ENCODE assay signal across 17 cellular contexts in the genomic region with DNA sequence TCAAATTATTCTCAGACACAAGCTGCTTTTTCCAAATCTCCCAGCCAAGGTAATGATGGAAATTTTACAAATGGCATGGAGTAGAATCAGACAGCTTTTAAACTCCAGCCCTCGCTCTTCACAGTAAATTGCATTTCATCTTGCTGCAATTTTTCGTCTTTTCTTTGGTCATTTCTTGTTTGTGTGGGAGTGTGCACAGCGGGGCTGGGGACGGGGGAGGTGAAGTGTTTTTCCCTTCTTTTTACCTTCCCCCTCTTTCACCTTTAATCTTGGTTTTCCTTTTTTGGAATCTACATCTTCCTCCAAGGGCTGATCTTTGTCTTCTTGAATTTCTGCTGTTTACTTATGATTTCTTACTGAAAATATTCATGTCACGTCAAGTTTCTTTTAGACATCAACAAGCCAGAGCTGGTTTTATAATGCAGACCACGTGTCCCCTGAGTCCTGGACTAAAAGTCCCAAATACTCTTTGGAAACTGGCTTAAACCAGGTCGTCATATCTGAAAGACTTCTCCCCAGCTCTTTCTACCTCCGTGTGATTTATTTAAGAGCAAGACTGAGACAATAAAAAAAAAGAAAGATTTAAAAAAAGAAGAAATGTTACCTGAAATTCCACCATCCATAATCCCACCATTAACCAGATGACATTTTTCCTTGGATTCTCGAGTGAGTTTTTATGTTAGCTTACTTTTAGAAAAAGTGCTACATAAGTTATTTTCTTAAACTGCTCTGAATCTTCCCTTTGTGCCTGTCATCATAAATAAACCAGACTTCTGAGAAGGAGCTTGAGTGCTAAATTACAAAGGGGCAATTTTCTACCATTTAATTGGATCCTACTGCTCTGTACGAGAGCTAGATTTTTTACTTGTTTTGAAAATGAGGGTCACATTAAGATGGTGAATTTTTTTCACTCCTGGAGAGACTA. TPM values are rescaled to one million over a fixed set of nuclear protein-coding genes. Genes with fewer than 3 reads are reported as not detected.
DNase-seq lines count a peak whose midpoint lies in the region; ATAC-seq, FAIRE-seq and TF ChIP-seq lines count a peak whose summit lies in the region.
"Had no signal": no experiment of that assay in that cellular context is flagged by ENCODE, and none has a peak within 500 bp of the region (broad histone marks: within the 10 kb centered on the region; RNA-seq: fewer than 3 reads in every experiment).

No MANE protein-coding gene starts in this region.

- WGBS in right cardiac atrium = 62% methylated on average over 10 of the region's 10 CpGs
- WGBS in esophagus muscularis mucosa = 71% methylated on average over 10 of the region's 10 CpGs
- WGBS in HepG2 (ENCODE audit: low lambda C conversion rate) = 13% methylated on average over 10 of the region's 10 CpGs

- H3K9me3 ChIP-seq in left ventricle myocardium inferior (replicated peaks) (no peaks in the 10 kb centered on the region), right cardiac atrium (ENCODE audit: control insufficient read depth, low read length) (no peaks in the 10 kb centered on the region), esophagus muscularis mucosa (no peaks in the 10 kb centered on the region), neural progenitor cell (ENCODE audit: low read depth) (no peaks in the 10 kb centered on the region), uterus (no peaks in the 10 kb centered on the region), HepG2 (ENCODE audit: low read length) (no peaks in the 10 kb centered on the region)

- H3K4me2 ChIP-seq in neural progenitor cell (no peak overlapping the region), HepG2 (ENCODE audit: low read depth, low read length) (no peak overlapping the region)

- H3K27me3 Mint-ChIP-seq in neural progenitor cell (ENCODE audit: insufficient read depth, low read depth) = peaks cover 3% of the 10 kb centered on the region

- no peak for ATAC-seq in right cardiac atrium
- ATAC-seq in HepG2 = no peak
- ATAC-seq: activated CD8-positive, alpha-beta T cell treated with anti-CD3 and anti-CD28 coated beads, Interleukin-2, amount 10 ng/mL, durations not matched to agents 7 days and 5 days had no signal

- H3K36me3 ChIP-seq in left ventricle myocardium inferior (no peaks in the 10 kb centered on the region), esophagus muscularis mucosa (no peaks in the 10 kb centered on the region), neural progenitor cell (no peaks in the 10 kb centered on the region), uterus (no peaks in the 10 kb centered on the region), HepG2 (replicated peaks in 1 of 2; ENCODE audit: control insufficient read depth in 1 of 2, insufficient read depth in 2 of 2, low read length in 2 of 2) (no peaks in the 10 kb centered on the region)

- no peak for TF ChIP-seq CTCF in left ventricle myocardium inferior (IDR thresholded peaks at IDR 0.05; ENCODE audit: borderline replicate concordance)
- TF ChIP-seq CTCF in esophagus muscularis mucosa (IDR thresholded peaks at IDR 0.05) = no peak
- no peak for TF ChIP-seq CTCF in neural progenitor cell (IDR thresholded peaks at IDR 0.05)
- TF ChIP-seq CTCF in uterus (IDR thresholded peaks at IDR 0.05) = no peak
- TF ChIP-seq CTCF in HepG2 (CRISPR knock-in tag; IDR thresholded peaks at IDR 0.05) = no peak

- no peak for DNase-seq in left ventricle myocardium inferior
- no peak for DNase-seq in right cardiac atrium
- DNase-seq in esophagus muscularis mucosa (ENCODE audit: extremely low spot score) = no peak
- DNase-seq in neural progenitor cell (ENCODE audit: low spot score) = no peak
- no peak for DNase-seq in uterus
- no peak for DNase-seq in NK-92 (lab: John Stamatoyannopoulos, UW; ENCODE audit: unreplicated experiment)
- no peak for DNase-seq in activated gamma-delta T cell (lab: John Stamatoyannopoulos, UW)
- no peak for DNase-seq in HepG2 (ENCODE audit: low spot score)
- DNase-seq: activated CD8-positive, alpha-beta T cell treated with anti-CD3 and anti-CD28 coated beads, Interleukin-2, amount 10 ng/mL, durations not matched to agents 7 days and 5 days; activated effector memory CD4-positive, alpha-beta T cell treated with Interleukin-2 at 50 U/mL for 16 hours; effector CD4-positive, alpha-beta T cell; KBM-7; NCI-H446; stimulated activated CD4-positive, alpha-beta T cell treated with anti-CD3 and anti-CD28 coated beads, Interleukin-1b, Interleukin-23, amount 100 ng/mL, for 48 hours had no signal

- no TSS peak for BruUV-seq in HepG2 (replicated peaks; lab: Mats Ljungman, UMichigan)

- H3K27ac Mint-ChIP-seq in neural progenitor cell = no peak overlapping the region
- H3K27ac Mint-ChIP-seq: activated CD8-positive, alpha-beta T cell treated with anti-CD3 and anti-CD28 coated beads, Interleukin-2, amount 10 ng/mL, durations not matched to agents 7 days and 5 days; progenitor cell of endocrine pancreas had no signal

- TF ChIP-seq EP300 in esophagus muscularis mucosa (IDR thresholded peaks at IDR 0.05) (no peak), HepG2 (IDR thresholded peaks at IDR 0.05; ENCODE audit: low read depth in 2 of 2, low read length in 2 of 2) (no peak), HepG2 (CRISPR knock-in tag; IDR thresholded peaks at IDR 0.05; ENCODE audit: borderline replicate concordance) (no peak)

- H3K27me3 ChIP-seq in left ventricle myocardium inferior (ENCODE audit: low read depth) (no peaks in the 10 kb centered on the region), right cardiac atrium (ENCODE audit: control insufficient read depth, insufficient read depth) (no peaks in the 10 kb centered on the region), esophagus muscularis mucosa (no peaks in the 10 kb centered on the region), neural progenitor cell (no peaks in the 10 kb centered on the region), uterus (no peaks in the 10 kb centered on the region), HepG2 (ENCODE audit: control insufficient read depth in 1 of 2, insufficient read depth in 2 of 2, low read length in 2 of 2) (no peaks in the 10 kb centered on the region)

- peaks cover 80% of the 10 kb centered on the region for H3K4me1 ChIP-seq in left ventricle myocardium inferior
- peaks cover 13% of the 10 kb centered on the region for H3K4me1 ChIP-seq in right cardiac atrium (ENCODE audit: control insufficient read depth, insufficient read depth, low read length)
- H3K4me1 ChIP-seq in esophagus muscularis mucosa = peaks cover 14 to 51% (median 49%) of the 10 kb centered on the region in 4 donors
- peaks cover 1% of the 10 kb centered on the region for H3K4me1 ChIP-seq in neural progenitor cell
- peaks cover 5 to 8% of the 10 kb centered on the region in 2 donors for H3K4me1 ChIP-seq in uterus
- H3K4me1 ChIP-seq in HepG2 (ENCODE audit: insufficient read depth, low read length) = no peaks in the 10 kb centered on the region

- peak overlapping the region; percentile 54 for H2AFZ ChIP-seq in neural progenitor cell (replicated peaks)
- no peak overlapping the region for H2AFZ ChIP-seq in HepG2 (ENCODE audit: low read length)

- intact Hi-C loops in left ventricle myocardium inferior (cut with micrococcal nuclease) (no loop called here), right cardiac atrium (cut with DNase I) (no loop called here), esophagus muscularis mucosa (cut with DNase I) (no loop called here), uterus (cut with DNase I; ENCODE audit: low total_unique reads) (no loop called here), HepG2 (cut with micrococcal nuclease; ENCODE audit: unreplicated experiment) (no loop called here)

- H3K4me3 Mint-ChIP-seq in neural progenitor cell = no peak overlapping the region
- H3K4me3 Mint-ChIP-seq: activated CD8-positive, alpha-beta T cell treated with anti-CD3 and anti-CD28 coated beads, Interleukin-2, amount 10 ng/mL, durations not matched to agents 7 days and 5 days had no signal

- no peaks in the 10 kb centered on the region for H3K36me3 Mint-ChIP-seq in neural progenitor cell

- H3K79me2 ChIP-seq in neural progenitor cell (ENCODE audit: low read depth) (no peaks in the 10 kb centered on the region), HepG2 (ENCODE audit: insufficient read depth, low read length) (no peaks in the 10 kb centered on the region)

- peaks cover 7% of the 10 kb centered on the region for H3K9me3 Mint-ChIP-seq in neural progenitor cell

- H3K27ac ChIP-seq in left ventricle myocardium inferior (replicated peaks) (peak overlapping the region; percentile 76), right cardiac atrium (ENCODE audit: low read length) (no peak overlapping the region), esophagus muscularis mucosa (replicated peaks in 1 of 4) (peak overlapping the region; percentile 57 to 66 (median 59)), neural progenitor cell (no peak overlapping the region), uterus (peak overlapping the region; percentile 33 to 46), HepG2 (ENCODE audit: extremely low read length, insufficient read depth, low read length) (no peak overlapping the region)

- H3K4me1 Mint-ChIP-seq in neural progenitor cell = peaks cover 7% of the 10 kb centered on the region

- CTCF ChIA-PET in HepG2 (lab: Yijun Ruan, JAX; ENCODE audit: low intra/inter-chr PET ratio, low total read pairs) = no interaction called here

- POLR2A ChIA-PET in HepG2 (lab: Yijun Ruan, JAX) = no interaction called here

- in situ Hi-C loops in HepG2 (cut with HindIII; ENCODE audit: extremely low pct_ligation_motif_present, low pct_unique_long_range_greater_than_20kb) = no loop called here

- no peak for TF ChIP-seq RAD21 in HepG2 (CRISPR knock-in tag; IDR thresholded peaks at IDR 0.05)

- FAIRE-seq in HepG2 (lab: Jason Lieb, UNC) = no peak
- FAIRE-seq: H54, islet of Langerhans had no signal

- no peaks in the 10 kb centered on the region for H3F3A ChIP-seq in neural progenitor cell (ENCODE audit: low read depth)

- H3K4me3 ChIP-seq in left ventricle myocardium inferior = no peak overlapping the region
- H3K4me3 ChIP-seq in right cardiac atrium (ENCODE audit: low read length) = no peak overlapping the region
- H3K4me3 ChIP-seq in esophagus muscularis mucosa = no peak overlapping the region
- H3K4me3 ChIP-seq in neural progenitor cell = no peak overlapping the region
- H3K4me3 ChIP-seq in uterus = no peak overlapping the region
- H3K4me3 ChIP-seq in HepG2 (replicated peaks in 1 of 3; ENCODE audit: insufficient read depth in 1 of 3, low read depth in 2 of 3, low read length in 3 of 3) = no peak overlapping the region

- H4K20me1 ChIP-seq in neural progenitor cell (ENCODE audit: low read depth) (no peaks in the 10 kb centered on the region), HepG2 (ENCODE audit: insufficient read depth, low read length) (no peaks in the 10 kb centered on the region)

- H3K9ac ChIP-seq in neural progenitor cell (no peak overlapping the region), HepG2 (ENCODE audit: insufficient read depth, low read depth, low read length) (no peak overlapping the region)

- no peak for TF ChIP-seq POLR2A in esophagus muscularis mucosa (IDR thresholded peaks at IDR 0.05; ENCODE audit: low read depth)
- TF ChIP-seq POLR2A in uterus (IDR thresholded peaks at IDR 0.05) = no peak
- TF ChIP-seq POLR2A in HepG2 (IDR thresholded peaks at IDR 0.05; ENCODE audit: insufficient read depth in 1 of 2, low read depth in 2 of 2, low read length in 2 of 2) = no peak

RNA-seq across cellular contexts. Expression of gene MAP3K5, which starts 52.0 kb away (rescaled TPM):
- total RNA-seq in left ventricle myocardium inferior (44.1 TPM), right cardiac atrium (1 to 10 TPM; 3.9 to 7.3 (median 5.5) TPM), esophagus muscularis mucosa (10 to 100 TPM; 18.7 to 24.1 (median 20.7) TPM), neural progenitor cell (ENCODE audit: low replicate concordance) (0.02 and 0.28 TPM in 2 replicates), uterus (10 to 100 TPM in 2 of 4 donors, 1 to 10 TPM in 2; 9.5 to 67.1 (median 15.4) TPM), HepG2 (2016; rRNA removed; fragmentation: Illumina TruSeq; extraction: Trizol) (not detected in 2 replicates)
- polyA plus RNA-seq in right cardiac atrium (2.8 TPM), HepG2 (2011; rRNA removed) (not detected in 2 replicates)
- under 0.01 TPM in 1 of 2 replicates, not detected in the other for total RNA-seq in HepG2 (2016; cell fraction: cytosol; rRNA removed; fragmentation: Illumina TruSeq; extraction: Trizol; ENCODE audit: low read depth)
- not detected in 2 replicates for total RNA-seq in HepG2 (2016; cell fraction: insoluble cytoplasmic fraction; rRNA removed; fragmentation: Illumina TruSeq; extraction: Trizol)
- not detected in 2 replicates for total RNA-seq in HepG2 (2016; cell fraction: membrane; rRNA removed; fragmentation: Illumina TruSeq; extraction: Trizol)
- not detected in 2 replicates for total RNA-seq in HepG2 (2016; cell fraction: nucleus; rRNA removed; fragmentation: Illumina TruSeq; extraction: Trizol)
- not detected in 2 replicates for polyA plus RNA-seq in HepG2 (2011; cell fraction: cytosol; rRNA removed)
- not detected in 2 replicates for polyA plus RNA-seq in HepG2 (2011; cell fraction: nucleus; rRNA removed)
- not detected in 2 replicates for polyA plus RNA-seq in HepG2 (2012)
- not detected in 2 replicates for polyA plus RNA-seq in HepG2 (2016; cell fraction: cytosol; fragmentation: Illumina TruSeq; extraction: Trizol; ENCODE audit: low read depth)
- polyA plus RNA-seq in HepG2 (2016; cell fraction: insoluble cytoplasmic fraction; fragmentation: Illumina TruSeq; extraction: Trizol; ENCODE audit: low read depth) = not detected in 2 replicates
- not detected in 2 replicates for polyA plus RNA-seq in HepG2 (2016; cell fraction: membrane; fragmentation: Illumina TruSeq; extraction: Trizol; ENCODE audit: low read depth)
- not detected in 2 replicates for polyA plus RNA-seq in HepG2 (2016; cell fraction: nucleus; fragmentation: Illumina TruSeq; extraction: Trizol; ENCODE audit: insufficient read depth, low read depth)
- polyA minus RNA-seq in HepG2 (2011; rRNA and poly(A)+ RNA removed; ENCODE audit: low replicate concordance) = 8.5 TPM in 1 of 2 replicates, not detected in the other
- 0.20 TPM in 1 of 2 replicates, not detected in the other for polyA minus RNA-seq in HepG2 (2011; cell fraction: cytosol; rRNA and poly(A)+ RNA removed)
- polyA minus RNA-seq in HepG2 (2011; cell fraction: nucleus; rRNA and poly(A)+ RNA removed) = not detected in 2 replicates

Comparison
In these comparisons a context has a peak if more than half of its experiments do, and no peak if none do; other contexts are left out.
1. H3K27ac ChIP-seq: peak in left ventricle myocardium inferior (single experiment), esophagus muscularis mucosa (4 of 4) and uterus (2 of 2); none in right cardiac atrium (single experiment), neural progenitor cell (single experiment) and HepG2 (single experiment).